Comparison of ENCODE assay signal across 8 cellular contexts in the genomic region with DNA sequence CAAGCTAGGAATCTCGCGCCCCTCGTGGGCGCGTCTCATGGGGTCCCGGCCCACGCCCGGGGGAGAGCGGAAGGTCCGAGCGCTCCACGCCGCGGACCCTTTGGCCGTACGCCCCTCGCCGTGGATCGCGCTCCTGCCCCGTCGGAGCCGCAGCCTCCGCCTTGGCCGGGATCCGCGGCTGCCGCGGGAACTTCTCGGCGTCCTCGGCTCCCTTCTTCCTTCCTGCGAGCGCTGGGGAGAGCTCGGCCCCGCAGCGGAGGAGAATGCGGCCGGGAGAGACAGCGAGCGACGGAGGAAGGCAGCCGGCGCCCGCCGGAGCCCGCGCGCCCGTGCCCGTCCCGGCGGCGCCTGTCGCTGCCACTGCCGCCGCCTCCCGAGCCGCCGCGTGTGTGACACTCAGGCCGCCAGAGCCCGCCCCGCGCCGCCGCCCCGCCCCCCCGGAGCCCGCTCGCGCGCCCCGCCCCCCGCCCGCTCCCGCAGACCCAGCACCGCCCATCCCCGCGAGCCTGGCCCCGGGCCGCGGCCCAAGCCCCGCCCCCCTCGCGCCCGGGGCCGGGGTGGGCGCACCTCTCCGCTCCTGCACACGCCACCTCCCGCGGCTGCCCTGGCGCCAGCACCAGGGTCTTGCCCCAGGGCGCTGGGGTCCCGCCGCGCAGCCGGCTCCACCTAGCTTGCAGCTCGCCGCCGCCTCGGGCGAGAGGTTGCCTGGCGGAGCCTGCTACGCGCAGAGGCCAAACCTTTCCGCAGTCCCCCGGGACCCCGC. TPM values are rescaled to one million over a fixed set of nuclear protein-coding genes. Genes with fewer than 3 reads are reported as not detected.
DNase-seq lines count a peak whose midpoint lies in the region; ATAC-seq and TF ChIP-seq lines count a peak whose summit lies in the region.

A gene with protein sequence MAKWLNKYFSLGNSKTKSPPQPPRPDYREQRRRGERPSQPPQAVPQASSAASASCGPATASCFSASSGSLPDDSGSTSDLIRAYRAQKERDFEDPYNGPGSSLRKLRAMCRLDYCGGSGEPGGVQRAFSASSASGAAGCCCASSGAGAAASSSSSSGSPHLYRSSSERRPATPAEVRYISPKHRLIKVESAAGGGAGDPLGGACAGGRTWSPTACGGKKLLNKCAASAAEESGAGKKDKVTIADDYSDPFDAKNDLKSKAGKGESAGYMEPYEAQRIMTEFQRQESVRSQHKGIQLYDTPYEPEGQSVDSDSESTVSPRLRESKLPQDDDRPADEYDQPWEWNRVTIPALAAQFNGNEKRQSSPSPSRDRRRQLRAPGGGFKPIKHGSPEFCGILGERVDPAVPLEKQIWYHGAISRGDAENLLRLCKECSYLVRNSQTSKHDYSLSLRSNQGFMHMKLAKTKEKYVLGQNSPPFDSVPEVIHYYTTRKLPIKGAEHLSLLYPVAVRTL (minus strand): TSS at position 362 of the 763 bp plus-strand sequence. CDS start 582 bp downstream, outside the sequence.

- intact Hi-C loops in psoas muscle (cut with DNase I), result loop anchor here (5.0 kb wide), 2 partner anchors 52 to 152 kb away; no protein-coding TSS in a partner anchor

- no peaks in the 10 kb centered on the region; the same call in 2 of the 3 replicates for H3K36me3 Mint-ChIP-seq in GM23338 (ENCODE audit: low read depth)

- H3F3A ChIP-seq in GM23338 (replicated peaks; ENCODE audit: low read depth), result no peaks in the 10 kb centered on the region

- ATAC-seq in GM23338 (peak; percentile 39), psoas muscle (peak; percentile 73 to 81 (median 78))

- H3K27ac ChIP-seq in GM23338 (ENCODE audit: low read depth) (peak within 1 kb of the TSS; percentile 42; the same call in 1 of the 2 replicates), right atrium auricular region (peak within 1 kb of the TSS; percentile 95 to 99), psoas muscle (peak within 1 kb of the TSS; percentile 97), urinary bladder (ENCODE audit: low read depth) (peak within 1 kb of the TSS; percentile 92)

- peaks cover 30% of the 10 kb centered on the region for H3K27me3 ChIP-seq in GM23338 (ENCODE audit: insufficient read depth)
- H3K27me3 ChIP-seq in right atrium auricular region, result no peaks in the 10 kb centered on the region
- H3K27me3 ChIP-seq in psoas muscle (ENCODE audit: insufficient read depth in 3 of 3, low read length in 2 of 3), result no peaks in the 10 kb centered on the region

- H3K27me3 Mint-ChIP-seq in GM23338 (ENCODE audit: insufficient read depth, low read depth, poor library complexity), result peaks cover 20% of the 10 kb centered on the region

- DNase-seq in Daoy (ENCODE audit: low read depth) (peak; percentile 90), GM23338 (ENCODE audit: low spot score) (peak; percentile 79), LoVo (ENCODE audit: low spot score) (peak; percentile 83), T-helper 1 cell (peak; percentile 69 to 84 (median 76)), amniotic stem cell (lab: John Stamatoyannopoulos, UW) (peak; percentile 42), right atrium auricular region (ENCODE audit: low spot score) (peak; percentile 75), psoas muscle (peak; percentile 86 to 89)

- H3K9me3 ChIP-seq in right atrium auricular region (no peaks in the 10 kb centered on the region), psoas muscle (no peaks in the 10 kb centered on the region)

- no peaks in the 10 kb centered on the region for H3K9me2 ChIP-seq in GM23338 (ENCODE audit: insufficient read depth)

- TF ChIP-seq CTCF in GM23338 (conservative IDR thresholded peaks at IDR 0.05; ENCODE audit: low read depth in 2 of 2), result peak in 1 of 2 experiments; percentile 14; a peak in 1 of 4 replicates
- TF ChIP-seq CTCF in right atrium auricular region (IDR thresholded peaks at IDR 0.05), result peak; percentile 23 to 68
- TF ChIP-seq CTCF in psoas muscle (IDR thresholded peaks at IDR 0.05), result no peak

- peaks cover 25% of the 10 kb centered on the region for H3K4me1 ChIP-seq in GM23338 (ENCODE audit: insufficient read depth)
- H3K4me1 ChIP-seq in right atrium auricular region, result peaks cover 0 to 48% of the 10 kb centered on the region in 2 donors
- peaks cover 34% of the 10 kb centered on the region for H3K4me1 ChIP-seq in psoas muscle
- H3K4me1 ChIP-seq in urinary bladder (ENCODE audit: insufficient read depth), result no peaks in the 10 kb centered on the region

- H3K36me3 ChIP-seq in GM23338 (ENCODE audit: insufficient read depth), result no peaks in the 10 kb centered on the region
- no peaks in the 10 kb centered on the region for H3K36me3 ChIP-seq in right atrium auricular region
- H3K36me3 ChIP-seq in psoas muscle (ENCODE audit: insufficient read depth in 1 of 2, low read depth in 1 of 2), result no peaks in the 10 kb centered on the region
- no peaks in the 10 kb centered on the region for H3K36me3 ChIP-seq in urinary bladder (ENCODE audit: insufficient read depth)

- H4K20me1 ChIP-seq in GM23338 (replicated peaks; ENCODE audit: insufficient read depth), result peaks cover 19% of the 10 kb centered on the region

- 0 to 1% (median 0%) methylated on average over 57 to 110 of the region's 110 CpGs for WGBS in psoas muscle, 3 donors
- under 1% methylated on average over 110 of the region's 110 CpGs for WGBS in urinary bladder

- H3K4me3 Mint-ChIP-seq in GM23338, result peak within 1 kb of the TSS; percentile 83

- H3K4me3 ChIP-seq in GM23338 (peak within 1 kb of the TSS; percentile 72), right atrium auricular region (peak within 1 kb of the TSS; percentile 86 to 92), psoas muscle (peak within 1 kb of the TSS; percentile 98), urinary bladder (ENCODE audit: low read depth, low read length) (peak within 1 kb of the TSS; percentile 93)

- peak within 1 kb of the TSS; percentile 83; the same call in 1 of the 2 replicates for H2AFZ ChIP-seq in GM23338

- H3K27ac Mint-ChIP-seq in GM23338, result peak within 1 kb of the TSS; percentile 45; the same call in 1 of the 2 replicates

- H3K79me2 ChIP-seq in GM23338 (replicated peaks; ENCODE audit: insufficient read depth), result peaks cover 29% of the 10 kb centered on the region

- no peaks in the 10 kb centered on the region; the same call in 2 of the 3 replicates for H3K9me3 Mint-ChIP-seq in GM23338

- H3K4me1 Mint-ChIP-seq in GM23338, result peaks cover 30% of the 10 kb centered on the region

- H3K4me2 ChIP-seq in GM23338, result peak within 1 kb of the TSS; percentile 93

TF ChIP-seq in GM23338, 12 proteins besides CTCF, POLR2A, EP300 and RAD21:
- TF ChIP-seq STAT1 (IDR thresholded peaks at IDR 0.05; ENCODE audit: unreplicated experiment) (no peak), POLR2AphosphoS5 (IDR thresholded peaks at IDR 0.05; ENCODE audit: low read depth) (peak; percentile 37), NANOG (IDR thresholded peaks at IDR 0.05; ENCODE audit: borderline replicate concordance) (no peak)

RNA-seq across cellular contexts. Expression of the gene that starts here (rescaled TPM):
- total RNA-seq in Daoy (2014; rRNA removed; shearing (Covaris generic)), result 27.0 and 27.4 TPM in 2 replicates
- total RNA-seq in GM23338 (2014; rRNA removed; shearing (Covaris generic)), result 8.4 and 14.0 TPM in 2 replicates
- polyA plus RNA-seq in GM23338 (2016; fragmentation: Nextera tagmentation; extraction: Ambion mirVana) (1.5 and 1.7 TPM in 2 replicates), psoas muscle (10 to 100 TPM in 1 of 3 donors, 1 to 10 TPM in 2; 4.0 to 30.7 (median 5.1) TPM), urinary bladder (17.1 TPM)
- total RNA-seq in right atrium auricular region (10 to 100 TPM; 33.9 to 39.9 TPM), psoas muscle (10 to 100 TPM in 2 of 4 donors, 1 to 10 TPM in 2; 4.8 to 26.2 (median 12.4) TPM), urinary bladder (10.4 TPM)

Comparison
In these comparisons a context has a peak if more than half of its experiments do, and no peak if none do; other contexts are left out.
1. Peak in every context shown above with its lines: DNase-seq, ATAC-seq, H3K4me3 ChIP-seq and H3K27ac ChIP-seq.
2. H3K27ac ChIP-seq: peak in every context shown above with its lines; median percentile 97 in right atrium auricular region; 97 in psoas muscle; 92 in urinary bladder; 42 in GM23338.